In genomic region chr1:23149110-23149509, GRCh38 we compare ENCODE assay signal across 1 cellular context.
TF ChIP-seq lines count a peak whose summit lies in the region.

No MANE protein-coding gene starts in this region.

TF ChIP-seq in HepG2, 621 proteins besides CTCF, POLR2A, EP300 and RAD21 (continued from another document):
- TF ChIP-seq, protein P1, sequence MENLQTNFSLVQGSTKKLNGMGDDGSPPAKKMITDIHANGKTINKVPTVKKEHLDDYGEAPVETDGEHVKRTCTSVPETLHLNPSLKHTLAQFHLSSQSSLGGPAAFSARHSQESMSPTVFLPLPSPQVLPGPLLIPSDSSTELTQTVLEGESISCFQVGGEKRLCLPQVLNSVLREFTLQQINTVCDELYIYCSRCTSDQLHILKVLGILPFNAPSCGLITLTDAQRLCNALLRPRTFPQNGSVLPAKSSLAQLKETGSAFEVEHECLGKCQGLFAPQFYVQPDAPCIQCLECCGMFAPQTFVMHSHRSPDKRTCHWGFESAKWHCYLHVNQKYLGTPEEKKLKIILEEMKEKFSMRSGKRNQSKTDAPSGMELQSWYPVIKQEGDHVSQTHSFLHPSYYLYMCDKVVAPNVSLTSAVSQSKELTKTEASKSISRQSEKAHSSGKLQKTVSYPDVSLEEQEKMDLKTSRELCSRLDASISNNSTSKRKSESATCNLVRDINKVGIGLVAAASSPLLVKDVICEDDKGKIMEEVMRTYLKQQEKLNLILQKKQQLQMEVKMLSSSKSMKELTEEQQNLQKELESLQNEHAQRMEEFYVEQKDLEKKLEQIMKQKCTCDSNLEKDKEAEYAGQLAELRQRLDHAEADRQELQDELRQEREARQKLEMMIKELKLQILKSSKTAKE (CRISPR knock-in tag; IDR thresholded peaks at IDR 0.05; ENCODE audit: borderline replicate concordance): no peak
- TF ChIP-seq KLF13 (CRISPR knock-in tag; IDR thresholded peaks at IDR 0.05): no peak
- no peak for TF ChIP-seq ZNF543 (CRISPR knock-in tag; IDR thresholded peaks at IDR 0.05)
- TF ChIP-seq E2F1 (CRISPR knock-in tag; IDR thresholded peaks at IDR 0.05): no peak
- TF ChIP-seq MBD4 (IDR thresholded peaks at IDR 0.05; ENCODE audit: borderline replicate concordance, low read length): no peak
- TF ChIP-seq ZNF329 (CRISPR knock-in tag; IDR thresholded peaks at IDR 0.05; ENCODE audit: low read depth): no peak
- TF ChIP-seq ZNF138 (CRISPR knock-in tag; IDR thresholded peaks at IDR 0.05; ENCODE audit: low read depth): no peak
- no peak for TF ChIP-seq RELA (CRISPR knock-in tag; IDR thresholded peaks at IDR 0.05)
- TF ChIP-seq ZNF274 (CRISPR knock-in tag; IDR thresholded peaks at IDR 0.05): no peak
- no peak for TF ChIP-seq ZNF878 (CRISPR knock-in tag; IDR thresholded peaks at IDR 0.05)
- no peak for TF ChIP-seq NFYB (CRISPR knock-in tag; IDR thresholded peaks at IDR 0.05)
- TF ChIP-seq, protein P2, sequence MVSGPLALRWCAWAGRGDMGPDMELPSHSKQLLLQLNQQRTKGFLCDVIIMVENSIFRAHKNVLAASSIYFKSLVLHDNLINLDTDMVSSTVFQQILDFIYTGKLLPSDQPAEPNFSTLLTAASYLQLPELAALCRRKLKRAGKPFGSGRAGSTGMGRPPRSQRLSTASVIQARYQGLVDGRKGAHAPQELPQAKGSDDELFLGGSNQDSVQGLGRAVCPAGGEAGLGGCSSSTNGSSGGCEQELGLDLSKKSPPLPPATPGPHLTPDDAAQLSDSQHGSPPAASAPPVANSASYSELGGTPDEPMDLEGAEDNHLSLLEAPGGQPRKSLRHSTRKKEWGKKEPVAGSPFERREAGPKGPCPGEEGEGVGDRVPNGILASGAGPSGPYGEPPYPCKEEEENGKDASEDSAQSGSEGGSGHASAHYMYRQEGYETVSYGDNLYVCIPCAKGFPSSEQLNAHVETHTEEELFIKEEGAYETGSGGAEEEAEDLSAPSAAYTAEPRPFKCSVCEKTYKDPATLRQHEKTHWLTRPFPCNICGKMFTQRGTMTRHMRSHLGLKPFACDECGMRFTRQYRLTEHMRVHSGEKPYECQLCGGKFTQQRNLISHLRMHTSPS (CRISPR knock-in tag; IDR thresholded peaks at IDR 0.05; ENCODE audit: low read depth): peak; percentile 74; the same call in 1 of the 2 replicates
- no peak for TF ChIP-seq ZNF251 (CRISPR knock-in tag; IDR thresholded peaks at IDR 0.05)
- TF ChIP-seq GATAD1 (CRISPR knock-in tag; IDR thresholded peaks at IDR 0.05): no peak
- no peak; the same call in 1 of the 2 replicates for TF ChIP-seq HDAC2 (CRISPR knock-in tag; IDR thresholded peaks at IDR 0.05)
- no peak for TF ChIP-seq PRMT3 (CRISPR knock-in tag; IDR thresholded peaks at IDR 0.05; ENCODE audit: borderline replicate concordance, low read depth)
- TF ChIP-seq, protein P3, sequence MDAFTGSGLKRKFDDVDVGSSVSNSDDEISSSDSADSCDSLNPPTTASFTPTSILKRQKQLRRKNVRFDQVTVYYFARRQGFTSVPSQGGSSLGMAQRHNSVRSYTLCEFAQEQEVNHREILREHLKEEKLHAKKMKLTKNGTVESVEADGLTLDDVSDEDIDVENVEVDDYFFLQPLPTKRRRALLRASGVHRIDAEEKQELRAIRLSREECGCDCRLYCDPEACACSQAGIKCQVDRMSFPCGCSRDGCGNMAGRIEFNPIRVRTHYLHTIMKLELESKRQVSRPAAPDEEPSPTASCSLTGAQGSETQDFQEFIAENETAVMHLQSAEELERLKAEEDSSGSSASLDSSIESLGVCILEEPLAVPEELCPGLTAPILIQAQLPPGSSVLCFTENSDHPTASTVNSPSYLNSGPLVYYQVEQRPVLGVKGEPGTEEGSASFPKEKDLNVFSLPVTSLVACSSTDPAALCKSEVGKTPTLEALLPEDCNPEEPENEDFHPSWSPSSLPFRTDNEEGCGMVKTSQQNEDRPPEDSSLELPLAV (CRISPR knock-in tag; conservative IDR thresholded peaks at IDR 0.05; ENCODE audit: low read depth): no peak
- no peak for TF ChIP-seq MAZ (IDR thresholded peaks at IDR 0.05; ENCODE audit: borderline replicate concordance, low read depth, low read length)
- no peak for TF ChIP-seq MAZ (CRISPR knock-in tag; IDR thresholded peaks at IDR 0.05; ENCODE audit: low read depth)
- TF ChIP-seq ZNF225 (CRISPR knock-in tag; IDR thresholded peaks at IDR 0.05): no peak
- TF ChIP-seq SRSF1 (optimal IDR thresholded peaks at IDR 0.05; ENCODE audit: low read depth, low read length): no peak
